Comparison of ENCODE assay signal across 1 cellular context in genomic region chr16:5056347-5056746, GRCh38.
TF ChIP-seq lines count a peak whose summit lies in the region.

No MANE protein-coding gene starts in this region.

TF ChIP-seq in HepG2, 621 proteins besides CTCF, POLR2A, EP300 and RAD21 (continues in another document):
- no peak for TF ChIP-seq ONECUT2 (CRISPR knock-in tag; IDR thresholded peaks at IDR 0.05)
- TF ChIP-seq MED13 (CRISPR knock-in tag; IDR thresholded peaks at IDR 0.05) = 0 out of 2 replicates have a peak, but pooled peaks have one; percentile 25
- no peak for TF ChIP-seq SETDB1 (CRISPR knock-in tag; IDR thresholded peaks at IDR 0.05; ENCODE audit: borderline replicate concordance)
- TF ChIP-seq MBD4 (IDR thresholded peaks at IDR 0.05; ENCODE audit: borderline replicate concordance, low read length) = no peak
- no peak for TF ChIP-seq KMT2A (CRISPR knock-in tag; IDR thresholded peaks at IDR 0.05)
- no peak for TF ChIP-seq SATB2 (CRISPR knock-in tag; IDR thresholded peaks at IDR 0.05)
- TF ChIP-seq, protein P1, sequence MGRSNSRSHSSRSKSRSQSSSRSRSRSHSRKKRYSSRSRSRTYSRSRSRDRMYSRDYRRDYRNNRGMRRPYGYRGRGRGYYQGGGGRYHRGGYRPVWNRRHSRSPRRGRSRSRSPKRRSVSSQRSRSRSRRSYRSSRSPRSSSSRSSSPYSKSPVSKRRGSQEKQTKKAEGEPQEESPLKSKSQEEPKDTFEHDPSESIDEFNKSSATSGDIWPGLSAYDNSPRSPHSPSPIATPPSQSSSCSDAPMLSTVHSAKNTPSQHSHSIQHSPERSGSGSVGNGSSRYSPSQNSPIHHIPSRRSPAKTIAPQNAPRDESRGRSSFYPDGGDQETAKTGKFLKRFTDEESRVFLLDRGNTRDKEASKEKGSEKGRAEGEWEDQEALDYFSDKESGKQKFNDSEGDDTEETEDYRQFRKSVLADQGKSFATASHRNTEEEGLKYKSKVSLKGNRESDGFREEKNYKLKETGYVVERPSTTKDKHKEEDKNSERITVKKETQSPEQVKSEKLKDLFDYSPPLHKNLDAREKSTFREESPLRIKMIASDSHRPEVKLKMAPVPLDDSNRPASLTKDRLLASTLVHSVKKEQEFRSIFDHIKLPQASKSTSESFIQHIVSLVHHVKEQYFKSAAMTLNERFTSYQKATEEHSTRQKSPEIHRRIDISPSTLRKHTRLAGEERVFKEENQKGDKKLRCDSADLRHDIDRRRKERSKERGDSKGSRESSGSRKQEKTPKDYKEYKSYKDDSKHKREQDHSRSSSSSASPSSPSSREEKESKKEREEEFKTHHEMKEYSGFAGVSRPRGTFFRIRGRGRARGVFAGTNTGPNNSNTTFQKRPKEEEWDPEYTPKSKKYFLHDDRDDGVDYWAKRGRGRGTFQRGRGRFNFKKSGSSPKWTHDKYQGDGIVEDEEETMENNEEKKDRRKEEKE (IDR thresholded peaks at IDR 0.05) = no peak
- no peak for TF ChIP-seq SOX5 (CRISPR knock-in tag; IDR thresholded peaks at IDR 0.05; ENCODE audit: borderline replicate concordance)
- no peak for TF ChIP-seq SRSF1 (optimal IDR thresholded peaks at IDR 0.05; ENCODE audit: low read depth, low read length)
- no peak for TF ChIP-seq ZBTB39 (CRISPR knock-in tag; IDR thresholded peaks at IDR 0.05)
- TF ChIP-seq PCBP2 (optimal IDR thresholded peaks at IDR 0.05; ENCODE audit: low read depth, low read length, poor library complexity, severe bottlenecking) = no peak
- TF ChIP-seq, protein P2, sequence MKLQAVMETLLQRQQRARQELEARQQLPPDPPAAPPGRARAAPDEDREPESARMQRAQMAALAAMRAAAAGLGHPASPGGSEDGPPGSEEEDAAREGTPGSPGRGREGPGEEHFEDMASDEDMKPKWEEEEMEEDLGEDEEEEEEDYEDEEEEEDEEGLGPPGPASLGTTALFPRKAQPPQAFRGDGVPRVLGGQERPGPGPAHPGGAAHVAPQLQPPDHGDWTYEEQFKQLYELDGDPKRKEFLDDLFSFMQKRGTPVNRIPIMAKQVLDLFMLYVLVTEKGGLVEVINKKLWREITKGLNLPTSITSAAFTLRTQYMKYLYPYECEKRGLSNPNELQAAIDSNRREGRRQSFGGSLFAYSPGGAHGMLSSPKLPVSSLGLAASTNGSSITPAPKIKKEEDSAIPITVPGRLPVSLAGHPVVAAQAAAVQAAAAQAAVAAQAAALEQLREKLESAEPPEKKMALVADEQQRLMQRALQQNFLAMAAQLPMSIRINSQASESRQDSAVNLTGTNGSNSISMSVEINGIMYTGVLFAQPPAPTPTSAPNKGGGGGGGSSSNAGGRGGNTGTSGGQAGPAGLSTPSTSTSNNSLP (IDR thresholded peaks at IDR 0.05; ENCODE audit: low read depth, low read length) = no peak
- TF ChIP-seq RXRB (CRISPR knock-in tag; IDR thresholded peaks at IDR 0.05; ENCODE audit: borderline replicate concordance) = no peak
- no peak for TF ChIP-seq ZNF746 (CRISPR knock-in tag; IDR thresholded peaks at IDR 0.05)
- no peak for TF ChIP-seq PRMT3 (CRISPR knock-in tag; IDR thresholded peaks at IDR 0.05; ENCODE audit: borderline replicate concordance, low read depth)
- no peak for TF ChIP-seq ZKSCAN8 (CRISPR knock-in tag; IDR thresholded peaks at IDR 0.05; ENCODE audit: borderline replicate concordance)
- no peak for TF ChIP-seq ZNF589 (CRISPR knock-in tag; conservative IDR thresholded peaks at IDR 0.05)
- TF ChIP-seq MEF2D (CRISPR knock-in tag; IDR thresholded peaks at IDR 0.05) = 0 out of 2 replicates have a peak, but pooled peaks have one; percentile 35
- TF ChIP-seq, protein P3, sequence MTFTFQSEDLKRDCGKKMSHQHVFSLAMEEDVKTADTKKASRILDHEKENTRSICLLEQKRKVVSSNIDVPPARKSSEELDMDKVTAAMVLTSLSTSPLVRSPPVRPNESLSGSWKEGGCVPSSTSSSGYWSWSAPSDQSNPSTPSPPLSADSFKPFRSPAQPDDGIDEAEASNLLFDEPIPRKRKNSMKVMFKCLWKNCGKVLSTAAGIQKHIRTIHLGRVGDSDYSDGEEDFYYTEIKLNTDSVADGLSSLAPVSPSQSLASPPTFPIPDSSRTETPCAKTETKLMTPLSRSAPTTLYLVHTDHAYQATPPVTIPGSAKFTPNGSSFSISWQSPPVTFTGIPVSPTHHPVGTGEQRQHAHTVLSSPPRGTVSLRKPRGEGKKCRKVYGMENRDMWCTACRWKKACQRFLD (CRISPR knock-in tag; IDR thresholded peaks at IDR 0.05; ENCODE audit: borderline replicate concordance) = peak; percentile 67; the same call in 1 of the 2 replicates
- TF ChIP-seq ZNF879 (CRISPR knock-in tag; IDR thresholded peaks at IDR 0.05) = no peak
- TF ChIP-seq ZNF17 (CRISPR knock-in tag; IDR thresholded peaks at IDR 0.05) = no peak
- peak; percentile 39 for TF ChIP-seq ZFX (CRISPR knock-in tag; IDR thresholded peaks at IDR 0.05; ENCODE audit: low read depth)
- no peak for TF ChIP-seq ZNF235 (CRISPR knock-in tag; IDR thresholded peaks at IDR 0.05; ENCODE audit: borderline replicate concordance)
- no peak for TF ChIP-seq ZNF329 (CRISPR knock-in tag; IDR thresholded peaks at IDR 0.05; ENCODE audit: low read depth)
- no peak for TF ChIP-seq ZNF577 (CRISPR knock-in tag; IDR thresholded peaks at IDR 0.05; ENCODE audit: borderline replicate concordance, low read depth)
- no peak for TF ChIP-seq ZNF672 (CRISPR knock-in tag; IDR thresholded peaks at IDR 0.05)
- TF ChIP-seq, protein P4, sequence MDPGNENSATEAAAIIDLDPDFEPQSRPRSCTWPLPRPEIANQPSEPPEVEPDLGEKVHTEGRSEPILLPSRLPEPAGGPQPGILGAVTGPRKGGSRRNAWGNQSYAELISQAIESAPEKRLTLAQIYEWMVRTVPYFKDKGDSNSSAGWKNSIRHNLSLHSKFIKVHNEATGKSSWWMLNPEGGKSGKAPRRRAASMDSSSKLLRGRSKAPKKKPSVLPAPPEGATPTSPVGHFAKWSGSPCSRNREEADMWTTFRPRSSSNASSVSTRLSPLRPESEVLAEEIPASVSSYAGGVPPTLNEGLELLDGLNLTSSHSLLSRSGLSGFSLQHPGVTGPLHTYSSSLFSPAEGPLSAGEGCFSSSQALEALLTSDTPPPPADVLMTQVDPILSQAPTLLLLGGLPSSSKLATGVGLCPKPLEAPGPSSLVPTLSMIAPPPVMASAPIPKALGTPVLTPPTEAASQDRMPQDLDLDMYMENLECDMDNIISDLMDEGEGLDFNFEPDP (CRISPR knock-in tag; conservative IDR thresholded peaks at IDR 0.05) = no peak
- peak; percentile 64; the same call in 1 of the 2 replicates for TF ChIP-seq KDM2A (CRISPR knock-in tag; IDR thresholded peaks at IDR 0.05; ENCODE audit: borderline replicate concordance, low read depth)
- no peak for TF ChIP-seq AHDC1 (CRISPR knock-in tag; IDR thresholded peaks at IDR 0.05; ENCODE audit: borderline replicate concordance)
- no peak for TF ChIP-seq TCF7L2 (IDR thresholded peaks at IDR 0.05; ENCODE audit: low read depth, low read length)
- TF ChIP-seq, protein P5, sequence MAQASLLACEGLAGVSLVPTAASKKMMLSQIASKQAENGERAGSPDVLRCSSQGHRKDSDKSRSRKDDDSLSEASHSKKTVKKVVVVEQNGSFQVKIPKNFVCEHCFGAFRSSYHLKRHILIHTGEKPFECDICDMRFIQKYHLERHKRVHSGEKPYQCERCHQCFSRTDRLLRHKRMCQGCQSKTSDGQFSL (CRISPR knock-in tag; IDR thresholded peaks at IDR 0.05) = no peak
- TF ChIP-seq ZNF362 (CRISPR knock-in tag; IDR thresholded peaks at IDR 0.05; ENCODE audit: borderline replicate concordance) = no peak
- TF ChIP-seq ZNF501 (CRISPR knock-in tag; IDR thresholded peaks at IDR 0.05) = no peak
- TF ChIP-seq KMT2B (CRISPR knock-in tag; IDR thresholded peaks at IDR 0.05) = no peak
- no peak for TF ChIP-seq MIXL1 (CRISPR knock-in tag; IDR thresholded peaks at IDR 0.05)
- TF ChIP-seq ZBTB25 (CRISPR knock-in tag; IDR thresholded peaks at IDR 0.05) = no peak
- TF ChIP-seq AHR (CRISPR knock-in tag; IDR thresholded peaks at IDR 0.05) = no peak
- TF ChIP-seq NONO (IDR thresholded peaks at IDR 0.05) = no peak
- no peak for TF ChIP-seq NONO (CRISPR knock-in tag; conservative IDR thresholded peaks at IDR 0.05)
- no peak for TF ChIP-seq ZNF530 (CRISPR knock-in tag; IDR thresholded peaks at IDR 0.05; ENCODE audit: low read depth)
- TF ChIP-seq PREB (CRISPR knock-in tag; IDR thresholded peaks at IDR 0.05) = no peak
- no peak for TF ChIP-seq PAF1 (CRISPR knock-in tag; IDR thresholded peaks at IDR 0.05)
- no peak for TF ChIP-seq SSRP1 (CRISPR knock-in tag; IDR thresholded peaks at IDR 0.05)
- no peak for TF ChIP-seq ESRRA (CRISPR knock-in tag; IDR thresholded peaks at IDR 0.05; ENCODE audit: low read depth)
- TF ChIP-seq ZMYM4 (CRISPR knock-in tag; IDR thresholded peaks at IDR 0.05) = no peak
- TF ChIP-seq TP53 (CRISPR knock-in tag; conservative IDR thresholded peaks at IDR 0.05) = 0 out of 2 replicates have a peak, but pooled peaks have one; percentile 45
- TF ChIP-seq ZSCAN25 (CRISPR knock-in tag; IDR thresholded peaks at IDR 0.05) = no peak
- TF ChIP-seq SYNCRIP (IDR thresholded peaks at IDR 0.05; ENCODE audit: insufficient read depth, low read depth, low read length) = no peak
